8 cellular contexts compared by ENCODE assay signal in the genomic region with DNA sequence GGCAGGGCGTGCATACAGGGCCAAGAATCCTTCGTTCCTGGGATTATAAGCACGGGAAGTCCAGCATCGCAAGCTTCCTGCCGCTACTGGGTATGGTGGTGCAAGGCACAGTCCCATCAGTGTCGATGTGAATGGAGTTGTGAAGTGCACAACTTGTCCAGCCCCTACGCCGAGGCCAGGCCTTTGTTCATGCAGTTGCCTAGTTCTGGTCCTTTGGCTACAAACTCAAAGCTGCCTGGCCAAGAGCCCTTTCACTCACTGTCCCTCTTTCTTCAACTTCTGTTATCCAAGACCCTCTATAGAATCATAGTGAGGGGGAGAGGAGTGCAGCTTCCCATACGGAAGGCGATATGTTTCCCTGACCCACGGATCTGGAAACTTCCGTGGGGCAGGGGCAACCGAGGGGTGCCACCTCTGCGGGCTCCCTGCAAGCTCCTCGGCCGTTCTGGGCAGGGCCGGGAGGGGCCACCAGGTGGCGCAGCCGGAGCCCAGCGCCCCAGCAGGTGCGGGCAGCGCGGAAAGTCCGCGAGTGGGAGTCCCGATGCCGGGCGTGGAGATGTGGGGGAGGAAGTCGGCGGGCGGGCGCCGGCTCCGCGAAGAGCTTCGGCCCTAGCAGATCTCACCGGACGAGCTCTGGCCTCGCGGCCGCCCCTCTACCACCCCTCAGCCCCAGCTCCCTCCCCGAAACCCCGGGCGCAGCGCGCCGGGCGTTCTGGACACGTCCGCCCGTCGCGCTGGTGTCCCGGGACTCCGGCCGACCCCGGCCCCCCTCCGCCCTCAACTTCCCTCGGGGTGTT. TPM values are rescaled to one million over a fixed set of nuclear protein-coding genes. Genes with fewer than 3 reads are reported as not detected.
DNase-seq lines count a peak whose midpoint lies in the region; ATAC-seq and TF ChIP-seq lines count a peak whose summit lies in the region.

No MANE protein-coding gene starts in this region.

- H3K79me2 ChIP-seq in GM23338 (replicated peaks; ENCODE audit: insufficient read depth), result no peaks in the 10 kb centered on the region

- peaks cover 45% of the 10 kb centered on the region for H3K27me3 ChIP-seq in GM23338 (ENCODE audit: insufficient read depth)

- H3K4me3 Mint-ChIP-seq in GM23338 (peak overlapping the region; percentile 76), WTC11 (peak overlapping the region; percentile 66)

- H3K36me3 Mint-ChIP-seq in GM23338 (ENCODE audit: low read depth), result no peaks in the 10 kb centered on the region
- no peaks in the 10 kb centered on the region for H3K36me3 Mint-ChIP-seq in WTC11

- H3K4me1 ChIP-seq in GM23338 (ENCODE audit: insufficient read depth), result no peaks in the 10 kb centered on the region

- CTCF ChIA-PET in WTC11 (lab: Charles Lee), result interaction anchor here (0.6 to 4.3 kb wide), 82 partner anchors 10 to 1129 kb away, joined by 3 to 93 read pairs (median 5); partner anchors contain the start of gene FAM98B

- H3F3A ChIP-seq in GM23338 (replicated peaks; ENCODE audit: low read depth), result no peaks in the 10 kb centered on the region

- H3K4me1 Mint-ChIP-seq in GM23338, result no peaks in the 10 kb centered on the region; the same call in 2 of the 3 replicates
- peaks cover 15% of the 10 kb centered on the region for H3K4me1 Mint-ChIP-seq in WTC11

- peaks cover 26% of the 10 kb centered on the region for H3K27me3 Mint-ChIP-seq in GM23338 (ENCODE audit: insufficient read depth, low read depth, poor library complexity)
- H3K27me3 Mint-ChIP-seq in WTC11 (ENCODE audit: low read depth), result peaks cover 37% of the 10 kb centered on the region

- H4K20me1 ChIP-seq in GM23338 (replicated peaks; ENCODE audit: insufficient read depth), result 0 out of 2 replicates have a peak, but pooled peaks cover 6% of the 10 kb centered on the region

- H2AFZ ChIP-seq in GM23338, result peak overlapping the region; percentile 95

- no peaks in the 10 kb centered on the region for H3K36me3 ChIP-seq in GM23338 (ENCODE audit: insufficient read depth)

- peak; percentile 98 for TF ChIP-seq CTCF in GM10266 (IDR thresholded peaks at IDR 0.05; ENCODE audit: control insufficient read depth, insufficient read depth, low read depth, missing control alignments)
- peak; percentile 73 to 80 for TF ChIP-seq CTCF in GM23338 (conservative IDR thresholded peaks at IDR 0.05; ENCODE audit: low read depth in 2 of 2)
- peak; percentile 97 for TF ChIP-seq CTCF in LNCAP (IDR thresholded peaks at IDR 0.05)
- peak; percentile 92 for TF ChIP-seq CTCF in WTC11 (IDR thresholded peaks at IDR 0.05)
- TF ChIP-seq CTCF in cardiac fibroblast (IDR thresholded peaks at IDR 0.05; ENCODE audit: low read depth, low read length), result peak; percentile 68

- H3K9me3 Mint-ChIP-seq in GM23338 (no peaks in the 10 kb centered on the region; the same call in 2 of the 3 replicates), WTC11 (no peaks in the 10 kb centered on the region)

- H3K27ac Mint-ChIP-seq in GM23338, result no peak overlapping the region
- no peak overlapping the region for H3K27ac Mint-ChIP-seq in WTC11

- H3K27ac ChIP-seq in GM23338 (ENCODE audit: low read depth), result no peak overlapping the region

- POLR2A ChIA-PET in WTC11 (lab: Charles Lee), result interaction anchor here (0.8 to 1.1 kb wide), 3 partner anchors 110 to 127 kb away, joined by 3 to 5 read pairs (median 3); partner anchors contain the start of gene FAM98B

- ATAC-seq in GM23338, result peak; percentile 74
- peak; percentile 62 for ATAC-seq in WTC11

- peak overlapping the region; percentile 89 for H3K4me2 ChIP-seq in GM23338

- DNase-seq in GM10266 (ENCODE audit: extremely low spot score) (peak; percentile 84), GM23338 (ENCODE audit: low spot score) (peak; percentile 57), WTC11 (ENCODE audit: low spot score) (peak; percentile 74), cardiac fibroblast (ENCODE audit: low read depth in 2 of 2) (peak; percentile 42 to 50), kidney glomerular epithelial cell (lab: John Stamatoyannopoulos, UW) (peak; percentile 39), SW 1271 (lab: John Stamatoyannopoulos, UW) (no peak)
- DNase-seq in stimulated activated CD4-positive, alpha-beta T cell treated with anti-CD3 and anti-CD28 coated beads, Interleukin-1b, Interleukin-23, amount 100 ng/mL, for 4 hours (ENCODE audit: low read depth in 2 of 2), result peak; percentile 87 to 90

- peak overlapping the region; percentile 72 for H3K4me3 ChIP-seq in GM23338
- H3K4me3 ChIP-seq in cardiac fibroblast (replicated peaks in 1 of 2; ENCODE audit: low read depth in 2 of 2, low read length in 2 of 2), result peak overlapping the region; percentile 41 to 49

- H3K9me2 ChIP-seq in GM23338 (ENCODE audit: insufficient read depth), result no peaks in the 10 kb centered on the region

TF ChIP-seq in GM23338, 12 proteins besides CTCF, POLR2A, EP300 and RAD21 (continues in another document):
- no peak for TF ChIP-seq REST (IDR thresholded peaks at IDR 0.05; ENCODE audit: unreplicated experiment)
- no peak for TF ChIP-seq CREB1 (CRISPR knock-in tag; IDR thresholded peaks at IDR 0.05; ENCODE audit: low read depth)
- no peak for TF ChIP-seq ZNF331 (CRISPR knock-in tag; IDR thresholded peaks at IDR 0.05; ENCODE audit: low read depth)
- TF ChIP-seq JUNB (IDR thresholded peaks at IDR 0.05; ENCODE audit: unreplicated experiment), result no peak
- TF ChIP-seq POLR2AphosphoS5 (IDR thresholded peaks at IDR 0.05; ENCODE audit: low read depth), result no peak
- TF ChIP-seq EZH2phosphoT487 (IDR thresholded peaks at IDR 0.05; ENCODE audit: unreplicated experiment), result no peak

TF ChIP-seq in WTC11, 78 proteins besides CTCF, POLR2A, EP300 and RAD21:
- TF ChIP-seq, protein P1, sequence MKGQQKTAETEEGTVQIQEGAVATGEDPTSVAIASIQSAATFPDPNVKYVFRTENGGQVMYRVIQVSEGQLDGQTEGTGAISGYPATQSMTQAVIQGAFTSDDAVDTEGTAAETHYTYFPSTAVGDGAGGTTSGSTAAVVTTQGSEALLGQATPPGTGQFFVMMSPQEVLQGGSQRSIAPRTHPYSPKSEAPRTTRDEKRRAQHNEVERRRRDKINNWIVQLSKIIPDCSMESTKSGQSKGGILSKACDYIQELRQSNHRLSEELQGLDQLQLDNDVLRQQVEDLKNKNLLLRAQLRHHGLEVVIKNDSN (CRISPR knock-in tag; IDR thresholded peaks at IDR 0.05), result no peak
- TF ChIP-seq, protein P2, sequence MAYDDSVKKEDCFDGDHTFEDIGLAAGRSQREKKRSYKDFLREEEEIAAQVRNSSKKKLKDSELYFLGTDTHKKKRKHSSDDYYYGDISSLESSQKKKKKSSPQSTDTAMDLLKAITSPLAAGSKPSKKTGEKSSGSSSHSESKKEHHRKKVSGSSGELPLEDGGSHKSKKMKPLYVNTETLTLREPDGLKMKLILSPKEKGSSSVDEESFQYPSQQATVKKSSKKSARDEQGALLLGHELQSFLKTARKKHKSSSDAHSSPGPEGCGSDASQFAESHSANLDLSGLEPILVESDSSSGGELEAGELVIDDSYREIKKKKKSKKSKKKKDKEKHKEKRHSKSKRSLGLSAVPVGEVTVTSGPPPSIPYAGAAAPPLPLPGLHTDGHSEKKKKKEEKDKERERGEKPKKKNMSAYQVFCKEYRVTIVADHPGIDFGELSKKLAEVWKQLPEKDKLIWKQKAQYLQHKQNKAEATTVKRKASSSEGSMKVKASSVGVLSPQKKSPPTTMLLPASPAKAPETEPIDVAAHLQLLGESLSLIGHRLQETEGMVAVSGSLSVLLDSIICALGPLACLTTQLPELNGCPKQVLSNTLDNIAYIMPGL (CRISPR knock-in tag; IDR thresholded peaks at IDR 0.05), result peak; percentile 75
- TF ChIP-seq, protein P3, sequence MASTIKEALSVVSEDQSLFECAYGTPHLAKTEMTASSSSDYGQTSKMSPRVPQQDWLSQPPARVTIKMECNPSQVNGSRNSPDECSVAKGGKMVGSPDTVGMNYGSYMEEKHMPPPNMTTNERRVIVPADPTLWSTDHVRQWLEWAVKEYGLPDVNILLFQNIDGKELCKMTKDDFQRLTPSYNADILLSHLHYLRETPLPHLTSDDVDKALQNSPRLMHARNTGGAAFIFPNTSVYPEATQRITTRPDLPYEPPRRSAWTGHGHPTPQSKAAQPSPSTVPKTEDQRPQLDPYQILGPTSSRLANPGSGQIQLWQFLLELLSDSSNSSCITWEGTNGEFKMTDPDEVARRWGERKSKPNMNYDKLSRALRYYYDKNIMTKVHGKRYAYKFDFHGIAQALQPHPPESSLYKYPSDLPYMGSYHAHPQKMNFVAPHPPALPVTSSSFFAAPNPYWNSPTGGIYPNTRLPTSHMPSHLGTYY (CRISPR knock-in tag; IDR thresholded peaks at IDR 0.05), result 0 out of 2 replicates have a peak, but pooled peaks have one; percentile 31
- TF ChIP-seq ZNF423 (CRISPR knock-in tag; IDR thresholded peaks at IDR 0.05), result 0 out of 2 replicates have a peak, but pooled peaks have one; percentile 22

RNA-seq across cellular contexts. Expression of gene RASGRP1, which starts 0.7 kb away (rescaled TPM):
- 1.1 and 1.2 TPM in 2 replicates for total RNA-seq in GM23338 (2014; rRNA removed; shearing (Covaris generic))
- 0.54 and 1.1 TPM in 2 replicates for polyA plus RNA-seq in GM23338 (2016; fragmentation: Nextera tagmentation; extraction: Ambion mirVana)
- total RNA-seq in WTC11 (2021), result 2.7 to 2.8 TPM (median 2.7 TPM) in 3 replicates

Comparison
In these comparisons a context has a peak if more than half of its experiments do, and no peak if none do; other contexts are left out.
1. DNase-seq: peak in GM10266 (single experiment), GM23338 (single experiment), WTC11 (single experiment), cardiac fibroblast (2 of 2), kidney glomerular epithelial cell (single experiment) and stimulated activated CD4-positive, alpha-beta T cell treated with anti-CD3 and anti-CD28 coated beads, Interleukin-1b, Interleukin-23, amount 100 ng/mL, for 4 hours (2 of 2); none in SW 1271 (0 of 2).
2. Peak in every context shown above with its lines, with median percentiles within 50 percentile points of each other: CTCF ChIP-seq.